9 cellular contexts compared by ENCODE assay signal in genomic region chr19:17999685-18000479, GRCh38. TPM values are rescaled to one million over a fixed set of nuclear protein-coding genes. Genes with fewer than 3 reads are reported as not detected.
A peak's percentile ranks its signal among the peaks of the same experiment; 100 is the strongest.
DNase-seq lines count a peak whose midpoint lies in the region; ATAC-seq and TF ChIP-seq lines count a peak whose summit lies in the region.
"Had no signal": no experiment of that assay in that cellular context is flagged by ENCODE, and none has a peak within 500 bp of the region (broad histone marks: within the 10 kb centered on the region; RNA-seq: fewer than 3 reads in every experiment).

No MANE protein-coding gene starts in this region.

- peak overlapping the region; percentile 88 for H2AFZ ChIP-seq in DND-41 (ENCODE audit: low read depth, low read length)

- TF ChIP-seq CTCF in DND-41 (IDR thresholded peaks at IDR 0.05; ENCODE audit: borderline replicate concordance, extremely low read depth, low read length, poor library complexity, severe bottlenecking) (no peak), endothelial cell (IDR thresholded peaks at IDR 0.05; ENCODE audit: unreplicated experiment) (no peak)

- H3K36me3 ChIP-seq in DND-41 (ENCODE audit: insufficient read depth, low read length) (no peaks in the 10 kb centered on the region), SJSA1 (peaks cover 18% of the 10 kb centered on the region), skeletal muscle tissue (ENCODE audit: control insufficient read depth in 3 of 3, insufficient read depth in 3 of 3, low read length in 3 of 3) (no peaks in the 10 kb centered on the region)

- H3K27ac ChIP-seq in DND-41 (ENCODE audit: low read length), result peak overlapping the region; percentile 75; the same call in 1 of the 2 replicates
- peak overlapping the region; percentile 80; the same call in 1 of the 2 replicates for H3K27ac ChIP-seq in SJSA1
- peak overlapping the region; percentile 40 for H3K27ac ChIP-seq in skeletal muscle tissue (ENCODE audit: low read depth, low read length)
- H3K27ac ChIP-seq: foreskin keratinocyte had no signal

- ATAC-seq in DND-41 (ENCODE audit: insufficient read depth, low read depth) (no peak), GM18520 (IDR thresholded peaks at IDR 0.05; ENCODE audit: unreplicated experiment) (no peak), GM18870 (IDR thresholded peaks at IDR 0.05; ENCODE audit: unreplicated experiment) (no peak)

- no peaks in the 10 kb centered on the region for H4K20me1 ChIP-seq in DND-41 (ENCODE audit: insufficient read depth, low read length)

- peak overlapping the region; percentile 74 for H3K9ac ChIP-seq in DND-41 (ENCODE audit: low read depth, low read length)
- H3K9ac ChIP-seq in skeletal muscle tissue (ENCODE audit: low read depth in 1 of 3, low read length in 3 of 3), result no peak overlapping the region

- H3K27me3 ChIP-seq in DND-41 (ENCODE audit: insufficient read depth, low read length, poor library complexity), result no peaks in the 10 kb centered on the region
- H3K27me3 ChIP-seq in SJSA1 (replicated peaks), result peaks cover 2% of the 10 kb centered on the region; the same call in 1 of the 2 replicates
- peaks cover 0 to 12% (median 11%) of the 10 kb centered on the region in 3 donors for H3K27me3 ChIP-seq in skeletal muscle tissue (ENCODE audit: control insufficient read depth in 3 of 3, insufficient read depth in 3 of 3, low read length in 3 of 3)
- H3K27me3 ChIP-seq: foreskin keratinocyte had no signal

- H3K27me3 Mint-ChIP-seq in endothelial cell (ENCODE audit: unreplicated experiment), result peaks cover 4% of the 10 kb centered on the region

- peaks cover 5% of the 10 kb centered on the region for H3K4me1 Mint-ChIP-seq in endothelial cell (ENCODE audit: unreplicated experiment)

- H3K36me3 Mint-ChIP-seq in endothelial cell (ENCODE audit: low read depth, unreplicated experiment), result peaks cover 4% of the 10 kb centered on the region

- no peaks in the 10 kb centered on the region for H3K9me3 ChIP-seq in DND-41 (ENCODE audit: insufficient read depth, low read length, severe bottlenecking)
- H3K9me3 ChIP-seq in SJSA1 (replicated peaks), result no peaks in the 10 kb centered on the region
- no peaks in the 10 kb centered on the region for H3K9me3 ChIP-seq in skeletal muscle tissue (ENCODE audit: control insufficient read depth in 3 of 3, low read length in 3 of 3)

- no peak overlapping the region for H3K27ac Mint-ChIP-seq in endothelial cell (ENCODE audit: unreplicated experiment)

- H3K79me2 ChIP-seq in DND-41 (ENCODE audit: insufficient read depth, low read length), result peaks cover 10% of the 10 kb centered on the region

- DNase-seq in DND-41 (no peak), SJSA1 (ENCODE audit: low read depth in 1 of 2, low spot score in 2 of 2) (no peak), endothelial cell (ENCODE audit: low spot score) (no peak), HPDE6-E6E7 (ENCODE audit: extremely low spot score) (no peak)
- no peak for DNase-seq in activated CD8-positive, alpha-beta memory T cell treated with anti-CD3 and anti-CD28 coated beads, Interleukin-2, amount 50 U/mL, for 4 hours
- DNase-seq: foreskin keratinocyte had no signal

- H3K4me3 ChIP-seq in DND-41 (ENCODE audit: low read depth in 1 of 2, low read length in 2 of 2) (peak overlapping the region in 1 of 2 experiments; percentile 59; a peak in 2 of 4 replicates), SJSA1 (peak overlapping the region; percentile 89), skeletal muscle tissue (ENCODE audit: low read length in 3 of 3) (no peak overlapping the region)

- H3K4me1 ChIP-seq in DND-41 (ENCODE audit: insufficient read depth, low read length) (peaks cover 37% of the 10 kb centered on the region), SJSA1 (replicated peaks) (peaks cover 35% of the 10 kb centered on the region), skeletal muscle tissue (ENCODE audit: control insufficient read depth in 3 of 3, insufficient read depth in 3 of 3, low read length in 3 of 3) (peaks cover 0 to 6% (median 6%) of the 10 kb centered on the region in 3 donors)
- H3K4me1 ChIP-seq: foreskin keratinocyte had no signal

- H3K9me3 Mint-ChIP-seq in endothelial cell (ENCODE audit: unreplicated experiment), result no peaks in the 10 kb centered on the region

- H3K4me2 ChIP-seq in DND-41 (ENCODE audit: insufficient read depth, low read length), result peak overlapping the region; percentile 83

- peak overlapping the region; percentile 87 for H3K4me3 Mint-ChIP-seq in endothelial cell (ENCODE audit: unreplicated experiment)

RNA-seq across cellular contexts. Expression of gene ARRDC2, which starts 8.1 kb away (rescaled TPM):
- 21.4 and 41.9 TPM in 2 replicates for total RNA-seq in SJSA1 (2014; rRNA removed; shearing (Covaris generic))
- 2.8 TPM for total RNA-seq in endothelial cell (ENCODE audit: unreplicated experiment)
- 5.7 TPM for total RNA-seq in skeletal muscle tissue

RNA-seq across cellular contexts. Expression of gene KCNN1, which starts 33.0 kb away (rescaled TPM):
- total RNA-seq in SJSA1 (2014; rRNA removed; shearing (Covaris generic)), result not detected in 2 replicates
- total RNA-seq in endothelial cell (ENCODE audit: unreplicated experiment) (19.3 TPM), skeletal muscle tissue (0.52 TPM)
- total RNA-seq: foreskin keratinocyte had no signal

Comparison
In these comparisons a context has a peak if more than half of its experiments do, and no peak if none do; other contexts are left out.
1. RNA of gene KCNN1, which starts 33.0 kb away (total RNA-seq): 19.3 TPM in endothelial cell (single experiment); 0.52 TPM in skeletal muscle tissue (single experiment) and not detected in SJSA1; every median in the first group is over 10 times any median in the second.
2. Peak in every context shown above with its lines, with median percentiles within 50 percentile points of each other: H3K27ac ChIP-seq.